ENCODE assay signal across 1 cellular context in genomic region chr9:129354498-129354897, GRCh38.
TF ChIP-seq lines count a peak whose summit lies in the region.

No MANE protein-coding gene starts in this region.

TF ChIP-seq in IMR-90, 13 proteins besides CTCF, POLR2A, EP300 and RAD21 (continued from another document):
- TF ChIP-seq SMC3 (IDR thresholded peaks at IDR 0.05; ENCODE audit: low read depth, low read length): no peak
- no peak for TF ChIP-seq BHLHE40 (IDR thresholded peaks at IDR 0.05; ENCODE audit: low read depth, low read length)
- no peak for TF ChIP-seq MAZ (IDR thresholded peaks at IDR 0.05; ENCODE audit: borderline replicate concordance, low read depth, low read length)
- no peak for TF ChIP-seq NFE2L2 (IDR thresholded peaks at IDR 0.05; ENCODE audit: low read depth, low read length)
- no peak for TF ChIP-seq CHD1 (IDR thresholded peaks at IDR 0.05; ENCODE audit: low read depth, low read length)
- TF ChIP-seq CEBPB (IDR thresholded peaks at IDR 0.05; ENCODE audit: low read depth, low read length): no peak
- TF ChIP-seq FOS (IDR thresholded peaks at IDR 0.05; ENCODE audit: low read depth, low read length): no peak
- TF ChIP-seq USF2 (IDR thresholded peaks at IDR 0.05; ENCODE audit: low read depth, low read length): no peak
